Comparison of ENCODE assay signal across 15 cellular contexts in genomic region chr20:37866051-37866450, GRCh38. TPM values are rescaled to one million over a fixed set of nuclear protein-coding genes. Genes with fewer than 3 reads are reported as not detected.
DNase-seq lines count a peak whose midpoint lies in the region; ATAC-seq and TF ChIP-seq lines count a peak whose summit lies in the region.
"Had no signal": no experiment of that assay in that cellular context is flagged by ENCODE, and none has a peak within 500 bp of the region (broad histone marks: within the 10 kb centered on the region; RNA-seq: fewer than 3 reads in every experiment).

No MANE protein-coding gene starts in this region.

- H3K9me3 ChIP-seq in sigmoid colon, result no peaks in the 10 kb centered on the region
- H3K9me3 ChIP-seq: BLaER1 treated with 17β-estradiol and CSF1 and Interleukin-3, amounts not matched to agents 10 nM and 100 nM had no signal

- H3K9me3 Mint-ChIP-seq in mesothelial cell of epicardium, result no peaks in the 10 kb centered on the region
- H3K9me3 Mint-ChIP-seq in activated naive CD8-positive, alpha-beta T cell treated with anti-CD3 and anti-CD28 coated beads, Interleukin-2, amount 50 U/mL, for 24 hours, result no peaks in the 10 kb centered on the region
- H3K9me3 Mint-ChIP-seq: CD4-positive, CD25-positive, alpha-beta regulatory T cell; HFFc6 had no signal

- peaks cover 37% of the 10 kb centered on the region for H3K4me1 Mint-ChIP-seq in mesothelial cell of epicardium
- no peaks in the 10 kb centered on the region for H3K4me1 Mint-ChIP-seq in activated naive CD8-positive, alpha-beta T cell treated with anti-CD3 and anti-CD28 coated beads, Interleukin-2, amount 50 U/mL, for 24 hours

- H3K4me1 ChIP-seq in sigmoid colon, result peaks cover 0 to 53% (median 46%) of the 10 kb centered on the region in 4 donors

- WGBS in sigmoid colon, 2 donors, result 97 to 98% methylated on average over 10 of the region's 10 CpGs

- peak overlapping the region; percentile 29 for H3K27ac Mint-ChIP-seq in mesothelial cell of epicardium
- no peak overlapping the region for H3K27ac Mint-ChIP-seq in activated naive CD8-positive, alpha-beta T cell treated with anti-CD3 and anti-CD28 coated beads, Interleukin-2, amount 50 U/mL, for 24 hours
- H3K27ac Mint-ChIP-seq: CD4-positive, CD25-positive, alpha-beta regulatory T cell; HFFc6 had no signal

- H3K4me3 ChIP-seq in sigmoid colon, result no peak overlapping the region
- H3K4me3 ChIP-seq: BLaER1 treated with 17β-estradiol and CSF1 and Interleukin-3, amounts not matched to agents 10 nM and 100 nM had no signal

- ATAC-seq in HG02970 (IDR thresholded peaks at IDR 0.05; ENCODE audit: low FRiP score, unreplicated experiment), result no peak
- ATAC-seq in activated naive CD8-positive, alpha-beta T cell treated with anti-CD3 and anti-CD28 coated beads, Interleukin-2, amount 50 U/mL, for 24 hours, result no peak
- ATAC-seq in HG02610 (IDR thresholded peaks at IDR 0.05; ENCODE audit: unreplicated experiment), result no peak

- TF ChIP-seq CTCF in GM13976 (IDR thresholded peaks at IDR 0.05; ENCODE audit: borderline replicate concordance, control extremely low read depth, extremely low read depth, insufficient read depth, missing control alignments) (no peak), VCaP (conservative IDR thresholded peaks at IDR 0.05) (no peak), mesothelial cell of epicardium (IDR thresholded peaks at IDR 0.05; ENCODE audit: unreplicated experiment) (no peak), sigmoid colon (IDR thresholded peaks at IDR 0.05) (no peak)

- DNase-seq in GM13976 (ENCODE audit: low spot score) (peak; percentile 15), mesothelial cell of epicardium (ENCODE audit: low spot score in 2 of 2, unreplicated experiment in 2 of 2) (no peak), sigmoid colon (no peak), substantia nigra (lab: John Stamatoyannopoulos, UW) (no peak)
- DNase-seq in activated naive CD8-positive, alpha-beta T cell treated with anti-CD3 and anti-CD28 coated beads, Interleukin-2, amount 50 U/mL, for 24 hours, result no peak
- DNase-seq: ACHN; CD4-positive, CD25-positive, alpha-beta regulatory T cell; DMS53; GF-D8; HCEC 1CT; HFFc6 had no signal

- intact Hi-C loops in sigmoid colon (cut with DNase I), result loop anchor here (2.0 kb wide), 1 partner anchor 43 kb away; no protein-coding TSS in a partner anchor

- peaks cover 0 to 24% (median 4%) of the 10 kb centered on the region in 4 donors for H3K36me3 ChIP-seq in sigmoid colon

- TF ChIP-seq POLR2A in sigmoid colon (IDR thresholded peaks at IDR 0.05), result no peak

- H3K27ac ChIP-seq in VCaP (peak overlapping the region; percentile 28), sigmoid colon (peak overlapping the region in 3 of 4 donors; percentile 75 to 86 (median 83)), substantia nigra (ENCODE audit: low read depth, low read length, poor library complexity, severe bottlenecking) (no peak overlapping the region)
- H3K27ac ChIP-seq: BLaER1 treated with 17β-estradiol and CSF1 and Interleukin-3, amounts not matched to agents 10 nM and 100 nM had no signal

- H3K36me3 Mint-ChIP-seq in mesothelial cell of epicardium, result peaks cover 20% of the 10 kb centered on the region
- peaks cover 13% of the 10 kb centered on the region for H3K36me3 Mint-ChIP-seq in activated naive CD8-positive, alpha-beta T cell treated with anti-CD3 and anti-CD28 coated beads, Interleukin-2, amount 50 U/mL, for 24 hours (ENCODE audit: low read depth)

- no peaks in the 10 kb centered on the region for H3K27me3 ChIP-seq in sigmoid colon
- H3K27me3 ChIP-seq: BLaER1 treated with 17β-estradiol and CSF1 and Interleukin-3, amounts not matched to agents 10 nM and 100 nM had no signal

- H3K4me3 Mint-ChIP-seq in mesothelial cell of epicardium, result no peak overlapping the region
- H3K4me3 Mint-ChIP-seq in activated naive CD8-positive, alpha-beta T cell treated with anti-CD3 and anti-CD28 coated beads, Interleukin-2, amount 50 U/mL, for 24 hours, result no peak overlapping the region
- H3K4me3 Mint-ChIP-seq: CD4-positive, CD25-positive, alpha-beta regulatory T cell; HFFc6 had no signal

- in situ Hi-C loops in GM13976 (cut with MboI; ENCODE audit: low sequenced_read_pairs, unreplicated experiment), result no loop called here

- H3K27me3 Mint-ChIP-seq in mesothelial cell of epicardium (ENCODE audit: low read depth), result no peaks in the 10 kb centered on the region
- H3K27me3 Mint-ChIP-seq in activated naive CD8-positive, alpha-beta T cell treated with anti-CD3 and anti-CD28 coated beads, Interleukin-2, amount 50 U/mL, for 24 hours, result no peaks in the 10 kb centered on the region
- H3K27me3 Mint-ChIP-seq: CD4-positive, CD25-positive, alpha-beta regulatory T cell had no signal

- TF ChIP-seq EP300 in sigmoid colon (IDR thresholded peaks at IDR 0.05), result no peak

RNA-seq across cellular contexts. Expression of gene VSTM2L, which starts 36.9 kb away (rescaled TPM):
- 30.9 to 35.9 TPM (median 31.9 TPM) in 3 replicates for total RNA-seq in mesothelial cell of epicardium
- total RNA-seq in sigmoid colon, result 1 to 10 TPM; 2.1 to 3.4 (median 2.9) TPM
- 1 to 10 TPM in 1 of 3 donors, not detected in 2; 1.5 TPM for polyA plus RNA-seq in sigmoid colon
- total RNA-seq: CD4-positive, CD25-positive, alpha-beta regulatory T cell had no signal
- polyA plus RNA-seq: CD4-positive, CD25-positive, alpha-beta regulatory T cell had no signal
